ENCODE assay signal across 8 cellular contexts in genomic region chr17:7217113-7217987, GRCh38. TPM values are rescaled to one million over a fixed set of nuclear protein-coding genes. Genes with fewer than 3 reads are reported as not detected.
DNase-seq lines count a peak whose midpoint lies in the region; ATAC-seq and TF ChIP-seq lines count a peak whose summit lies in the region.

No MANE protein-coding gene starts in this region.

- CTCF ChIA-PET in HCT116 (lab: Charles Lee) = interaction anchor here (0.9 to 1.4 kb wide), 2 partner anchors 79 to 171 kb away, joined by 3 to 4 read pairs; no protein-coding TSS in a partner anchor

- TF ChIP-seq POLR2A in HCT116 (IDR thresholded peaks at IDR 0.05; ENCODE audit: borderline replicate concordance, extremely low read depth, insufficient read depth, insufficient read length) = no peak

- RAD21 ChIA-PET in HCT116 (lab: Charles Lee; ENCODE audit: low non-redundant PET in 1 of 2, low total read pairs in 2 of 2, uncharacterized antibody in 2 of 2, unreplicated experiment in 2 of 2) = no interaction called here

- intact Hi-C loops in HCT116 (cut with micrococcal nuclease) = no loop called here

- H3K9me3 Mint-ChIP-seq in naive thymus-derived CD8-positive, alpha-beta T cell = no peaks in the 10 kb centered on the region

- H3K9me2 ChIP-seq in HCT116 (ENCODE audit: insufficient read depth) = no peaks in the 10 kb centered on the region

- DNase-seq in BE2C (peak; percentile 31), HCT116 (ENCODE audit: low read depth, low spot score) (no peak), T-helper 17 cell (no peak), epidermal melanocyte (ENCODE audit: insufficient read length, low spot score) (peak; percentile 85), NCI-H1092 (lab: John Stamatoyannopoulos, UW) (no peak)
- DNase-seq in naive thymus-derived CD8-positive, alpha-beta T cell = peak in 2 of 10 donors; percentile 33 to 65
- no peak for DNase-seq in activated effector memory CD4-positive, alpha-beta T cell treated with anti-CD3 and anti-CD28 coated beads, Interleukin-2, amount 50 U/mL, for 16 hours

- no peak for ATAC-seq in HCT116
- ATAC-seq in T-helper 17 cell = no peak
- ATAC-seq in naive thymus-derived CD8-positive, alpha-beta T cell = no peak
- no peak for ATAC-seq in GM18519 (IDR thresholded peaks at IDR 0.05; ENCODE audit: low FRiP score, unreplicated experiment)

- BruUV-seq in HCT116 (replicated peaks; lab: Mats Ljungman, UMichigan) = no TSS peak

- no peaks in the 10 kb centered on the region for H4K20me1 ChIP-seq in HCT116 (ENCODE audit: insufficient read depth)

- H3K27me3 ChIP-seq in BE2C (no peaks in the 10 kb centered on the region), HCT116 (ENCODE audit: insufficient read depth, low read length) (no peaks in the 10 kb centered on the region)

- peak overlapping the region; percentile 64 for H3K4me2 ChIP-seq in HCT116 (ENCODE audit: low read length)

- H3K79me2 ChIP-seq in HCT116 (ENCODE audit: insufficient read depth, low read length) = peaks cover 24% of the 10 kb centered on the region

- H3K4me3 ChIP-seq in BE2C (ENCODE audit: low read depth, low read length) (peak overlapping the region; percentile 37), HCT116 (replicated peaks in 1 of 2; ENCODE audit: low read depth in 1 of 2, low read length in 2 of 2) (peak overlapping the region; percentile 41 to 50)

- H3K9me3 ChIP-seq in BE2C = no peaks in the 10 kb centered on the region
- no peaks in the 10 kb centered on the region for H3K9me3 ChIP-seq in HCT116 (ENCODE audit: control insufficient read depth in 1 of 2, insufficient read depth in 1 of 2, low read depth in 1 of 2, low read length in 2 of 2)
- no peaks in the 10 kb centered on the region for H3K9me3 ChIP-seq in T-helper 17 cell (ENCODE audit: control insufficient read depth, low read length, poor library complexity, severe bottlenecking)

- peaks cover 8% of the 10 kb centered on the region; the same call in 1 of the 2 replicates for H3K4me1 ChIP-seq in BE2C
- peaks cover 14 to 70% of the 10 kb centered on the region in 2 experiments; a peak in 3 of 4 replicates for H3K4me1 ChIP-seq in HCT116 (ENCODE audit: control insufficient read depth in 1 of 2, insufficient read depth in 2 of 2, low read length in 2 of 2)

- no peaks in the 10 kb centered on the region for H3K36me3 Mint-ChIP-seq in T-helper 17 cell (ENCODE audit: low read depth)
- peaks cover 0 to 2% (median 0%) of the 10 kb centered on the region in 3 donors for H3K36me3 Mint-ChIP-seq in naive thymus-derived CD8-positive, alpha-beta T cell

- H2AFZ ChIP-seq in HCT116 (ENCODE audit: low read depth, low read length, poor library complexity, severe bottlenecking) = no peak overlapping the region

- peak overlapping the region; percentile 84 for H3K4me3 Mint-ChIP-seq in T-helper 17 cell
- H3K4me3 Mint-ChIP-seq in naive thymus-derived CD8-positive, alpha-beta T cell = peak overlapping the region; percentile 67 to 97 (median 81)

- H3K9ac ChIP-seq in HCT116 (ENCODE audit: low read length) = peak overlapping the region; percentile 27

- peaks cover 56% of the 10 kb centered on the region for H3K4me1 Mint-ChIP-seq in T-helper 17 cell
- peaks cover 49 to 82% (median 75%) of the 10 kb centered on the region in 4 donors for H3K4me1 Mint-ChIP-seq in naive thymus-derived CD8-positive, alpha-beta T cell

- no peaks in the 10 kb centered on the region for H3K36me3 ChIP-seq in BE2C
- H3K36me3 ChIP-seq in HCT116 (ENCODE audit: control insufficient read depth in 1 of 2, insufficient read depth in 2 of 2, low read length in 2 of 2) = peaks cover 5 to 14% of the 10 kb centered on the region in 2 experiments; a peak in 3 of 4 replicates

- H3K27ac Mint-ChIP-seq in T-helper 17 cell = peak overlapping the region; percentile 73
- peak overlapping the region; percentile 69 to 100 (median 98) for H3K27ac Mint-ChIP-seq in naive thymus-derived CD8-positive, alpha-beta T cell

- H3K27ac ChIP-seq in HCT116 (ENCODE audit: low read depth, low read length) = no peak overlapping the region

- H3K27me3 Mint-ChIP-seq in T-helper 17 cell = peaks cover 2% of the 10 kb centered on the region
- H3K27me3 Mint-ChIP-seq in naive thymus-derived CD8-positive, alpha-beta T cell = peaks cover 0 to 2% (median 0%) of the 10 kb centered on the region in 5 donors

- no peak for TF ChIP-seq CTCF in BE2C (IDR thresholded peaks at IDR 0.05; ENCODE audit: low read depth, low read length)
- TF ChIP-seq CTCF in HCT116 (IDR thresholded peaks at IDR 0.05 in 2 of 3, conservative IDR thresholded peaks at IDR 0.05 in 1 of 3; ENCODE audit: borderline replicate concordance in 1 of 3, insufficient read depth in 1 of 3, low read depth in 2 of 3, low read length in 2 of 3) = no peak

- TF ChIP-seq RAD21 in HCT116 (IDR thresholded peaks at IDR 0.05; ENCODE audit: low read depth) = no peak

- POLR2A ChIA-PET in HCT116 (lab: Charles Lee) = interaction anchor here (2.8 kb wide), 1 partner anchor 25 kb away, joined by 13 read pairs; the partner anchor contains the start of gene GABARAP
- POLR2A ChIA-PET in naive thymus-derived CD8-positive, alpha-beta T cell (lab: Charles Lee) = interaction anchor here (0.6 to 14.0 kb wide), 2 partner anchors 19 to 164 kb away, joined by 6 to 371 read pairs; partner anchors contain the start of genes DVL2, GABARAP and PHF23

TF ChIP-seq in HCT116, 20 proteins besides CTCF, POLR2A, EP300 and RAD21 (continues in another document):
- no peak for TF ChIP-seq YY1 (IDR thresholded peaks at IDR 0.05; ENCODE audit: extremely low read depth, insufficient replicate concordance, low read depth, low read length)
- no peak for TF ChIP-seq MAX (IDR thresholded peaks at IDR 0.05)
- no peak for TF ChIP-seq CEBPB (IDR thresholded peaks at IDR 0.05; ENCODE audit: low read depth)
- no peak for TF ChIP-seq ATF3 (IDR thresholded peaks at IDR 0.05)
- no peak for TF ChIP-seq EGR1 (IDR thresholded peaks at IDR 0.05; ENCODE audit: low read depth)
- no peak for TF ChIP-seq EZH2phosphoT487 (IDR thresholded peaks at IDR 0.05; ENCODE audit: borderline replicate concordance)
- no peak for TF ChIP-seq TCF7L2 (IDR thresholded peaks at IDR 0.05; ENCODE audit: borderline replicate concordance, extremely low read depth, insufficient read depth, insufficient read length)
- no peak for TF ChIP-seq ELF1 (IDR thresholded peaks at IDR 0.05; ENCODE audit: borderline replicate concordance, low read depth)
- TF ChIP-seq ZBTB33 (IDR thresholded peaks at IDR 0.05; ENCODE audit: extremely low read depth, insufficient replicate concordance, low read length) = no peak
- TF ChIP-seq ZNF274 (IDR thresholded peaks at IDR 0.05; ENCODE audit: low read depth, low read length) = no peak
- no peak for TF ChIP-seq EZH2 (IDR thresholded peaks at IDR 0.05)

RNA-seq across cellular contexts. Expression of gene DLG4, which starts 2.3 kb away (rescaled TPM):
- 36.5 TPM for polyA plus RNA-seq in BE2C (2012; ENCODE audit: insufficient read depth, insufficient read length, low read depth)
- total RNA-seq in HCT116 (2021; ENCODE audit: unreplicated experiment) = 15.0 TPM
- polyA plus RNA-seq in HCT116 (2012) = 15.3 and 16.8 TPM in 2 replicates
- 10 to 100 TPM in 1 of 2 donors, 1 to 10 TPM in 1; 9.8 to 16.1 TPM for total RNA-seq in T-helper 17 cell
- 10 to 100 TPM in 1 of 2 experiments, 1 to 10 TPM in 1; 8.4 to 10.2 TPM for total RNA-seq in naive thymus-derived CD8-positive, alpha-beta T cell
- under 1 TPM; 0.24 to 0.62 (median 0.33) TPM for polyA plus RNA-seq in naive thymus-derived CD8-positive, alpha-beta T cell

RNA-seq across cellular contexts. Expression of gene ACADVL, which starts 2.4 kb away (rescaled TPM):
- polyA plus RNA-seq in BE2C (2012; ENCODE audit: insufficient read depth, insufficient read length, low read depth) = 215 TPM
- total RNA-seq in HCT116 (2021; ENCODE audit: unreplicated experiment) (554 TPM), T-helper 17 cell (100 to 1,000 TPM; 268 to 279 TPM)
- polyA plus RNA-seq in HCT116 (2012) = 616 and 680 TPM in 2 replicates
- 100 to 1,000 TPM; 402 TPM for total RNA-seq in naive thymus-derived CD8-positive, alpha-beta T cell
- 10 to 100 TPM; 78.8 to 91.2 (median 85.2) TPM for polyA plus RNA-seq in naive thymus-derived CD8-positive, alpha-beta T cell

RNA-seq across cellular contexts. Expression of gene DVL2, which starts 17.0 kb away (rescaled TPM):
- 36.4 TPM for polyA plus RNA-seq in BE2C (2012; ENCODE audit: insufficient read depth, insufficient read length, low read depth)
- total RNA-seq in HCT116 (2021; ENCODE audit: unreplicated experiment) = 69.7 TPM
- 47.1 and 53.4 TPM in 2 replicates for polyA plus RNA-seq in HCT116 (2012)
- 10 to 100 TPM; 37.0 to 46.9 TPM for total RNA-seq in T-helper 17 cell
- total RNA-seq in naive thymus-derived CD8-positive, alpha-beta T cell = 10 to 100 TPM; 80.7 to 81.5 TPM
- 10 to 100 TPM; 19.3 to 26.5 (median 19.3) TPM for polyA plus RNA-seq in naive thymus-derived CD8-positive, alpha-beta T cell

RNA-seq across cellular contexts. Expression of gene PHF23, which starts 21.9 kb away (rescaled TPM):
- polyA plus RNA-seq in BE2C (2012; ENCODE audit: insufficient read depth, insufficient read length, low read depth) = 47.8 TPM
- total RNA-seq in HCT116 (2021; ENCODE audit: unreplicated experiment) = 48.5 TPM
- 21.5 and 35.2 TPM in 2 replicates for polyA plus RNA-seq in HCT116 (2012)
- 10 to 100 TPM; 19.2 to 23.2 TPM for total RNA-seq in T-helper 17 cell
- 10 to 100 TPM; 49.9 to 53.9 TPM for total RNA-seq in naive thymus-derived CD8-positive, alpha-beta T cell
- polyA plus RNA-seq in naive thymus-derived CD8-positive, alpha-beta T cell = 10 to 100 TPM; 18.1 to 35.7 (median 22.2) TPM

RNA-seq across cellular contexts. Expression of gene GABARAP, which starts 24.9 kb away (rescaled TPM):
- polyA plus RNA-seq in BE2C (2012; ENCODE audit: insufficient read depth, insufficient read length, low read depth) = 101 TPM
- total RNA-seq in HCT116 (2021; ENCODE audit: unreplicated experiment) (287 TPM), T-helper 17 cell (100 to 1,000 TPM; 212 to 247 TPM)
- polyA plus RNA-seq in HCT116 (2012) = 230 and 278 TPM in 2 replicates
- total RNA-seq in naive thymus-derived CD8-positive, alpha-beta T cell = 100 to 1,000 TPM; 268 to 280 TPM
- 100 to 1,000 TPM; 799 to 964 (median 817) TPM for polyA plus RNA-seq in naive thymus-derived CD8-positive, alpha-beta T cell

Comparison
In these comparisons a context has a peak if more than half of its experiments do, and no peak if none do; other contexts are left out.
1. DNase-seq: peak in BE2C (single experiment) and epidermal melanocyte (single experiment); none in HCT116 (single experiment), T-helper 17 cell (0 of 3), activated effector memory CD4-positive, alpha-beta T cell treated with anti-CD3 and anti-CD28 coated beads, Interleukin-2, amount 50 U/mL, for 16 hours (single experiment) and NCI-H1092 (single experiment).